In the genomic region with DNA sequence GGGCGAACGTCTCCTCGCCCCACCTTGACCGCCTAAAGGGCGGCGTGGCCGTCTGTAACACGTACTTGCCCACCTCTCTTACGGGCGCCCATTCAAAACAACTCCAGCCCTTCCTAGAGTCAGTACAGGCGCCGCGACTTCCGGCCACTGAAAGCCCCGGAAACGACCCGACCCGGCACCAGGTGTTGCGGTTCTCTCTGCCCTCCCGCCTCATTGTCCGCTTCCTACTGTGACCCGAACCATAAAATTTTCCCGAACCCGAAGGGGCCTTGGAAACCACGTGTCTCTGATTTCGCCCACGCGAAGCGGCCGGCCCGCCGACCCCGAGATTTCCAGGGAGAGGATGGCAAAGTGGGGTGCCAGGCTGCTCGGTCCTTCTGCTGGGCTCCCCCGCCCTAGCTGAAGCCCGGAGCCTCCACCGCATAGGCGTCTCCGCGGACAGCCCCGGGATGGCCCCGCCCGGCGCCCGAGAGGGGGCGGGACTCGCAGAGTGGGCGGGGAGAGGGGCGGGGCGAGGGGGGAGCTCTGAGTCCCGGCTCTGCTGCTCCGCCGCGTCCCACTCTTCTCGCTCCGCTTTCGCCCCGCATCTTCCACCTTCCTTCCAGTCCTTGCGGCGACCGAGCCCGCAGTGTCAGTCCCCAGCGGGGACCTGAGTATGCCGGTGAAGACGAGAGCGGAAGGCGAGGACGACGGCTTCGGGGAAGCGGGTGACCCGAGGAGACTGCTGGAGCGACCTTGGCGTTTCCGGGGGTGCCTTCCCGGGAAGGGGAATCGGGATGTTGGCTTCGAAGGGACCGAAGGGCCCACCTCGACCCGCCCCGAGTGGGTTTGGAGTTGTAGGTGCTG, we compare ENCODE assay signal across 8 cellular contexts. TPM values are rescaled to one million over a fixed set of nuclear protein-coding genes. Genes with fewer than 3 reads are reported as not detected.
DNase-seq lines count a peak whose midpoint lies in the region; ATAC-seq and TF ChIP-seq lines count a peak whose summit lies in the region.

No MANE protein-coding gene starts in this region.

- no peaks in the 10 kb centered on the region for H3K36me3 Mint-ChIP-seq in activated naive CD4-positive, alpha-beta T cell treated with anti-CD3 and anti-CD28 coated beads, Interleukin-2, amount 50 U/mL, for 24 hours

- H3K9me3 Mint-ChIP-seq in activated naive CD4-positive, alpha-beta T cell treated with anti-CD3 and anti-CD28 coated beads, Interleukin-2, amount 50 U/mL, for 24 hours = no peaks in the 10 kb centered on the region

- TF ChIP-seq CTCF in NB4 (IDR thresholded peaks at IDR 0.05; ENCODE audit: low read depth, low read length) (no peak), omental fat pad (IDR thresholded peaks at IDR 0.05) (no peak)

- TF ChIP-seq POLR2A in NB4 (IDR thresholded peaks at IDR 0.05; ENCODE audit: extremely low read depth, insufficient read length) = no peak

- ATAC-seq in HG02571 (IDR thresholded peaks at IDR 0.05; ENCODE audit: unreplicated experiment) (peak; percentile 56), omental fat pad (ENCODE audit: low FRiP score) (peak; percentile 86)

- H3K4me3 ChIP-seq in NB4 (ENCODE audit: low read depth, low read length) (peak overlapping the region; percentile 92), SK-N-MC (peak overlapping the region; percentile 98)

- DNase-seq in GM04504 (ENCODE audit: low read depth) (peak; percentile 81), NB4 (ENCODE audit: low read depth) (peak; percentile 91), SK-N-MC (ENCODE audit: low read depth, low spot score) (peak; percentile 60), glomerular visceral epithelial cell (ENCODE audit: extremely low spot score) (peak; percentile 90), omental fat pad (ENCODE audit: low spot score) (peak; percentile 54)

- peak overlapping the region; percentile 99 for H3K4me3 Mint-ChIP-seq in activated naive CD4-positive, alpha-beta T cell treated with anti-CD3 and anti-CD28 coated beads, Interleukin-2, amount 50 U/mL, for 24 hours

- peaks cover 10% of the 10 kb centered on the region; the same call in 1 of the 2 replicates for H3K36me3 ChIP-seq in SK-N-MC (ENCODE audit: insufficient read depth, low read length)

- H3K27ac ChIP-seq in SK-N-MC (peak overlapping the region; percentile 92), temporal lobe (ENCODE audit: low read depth, low read length) (peak overlapping the region; percentile 90)

- H3K9me3 ChIP-seq in SK-N-MC (ENCODE audit: low read depth, low read length) = no peaks in the 10 kb centered on the region

- peak overlapping the region; percentile 86 for H3K9ac ChIP-seq in SK-N-MC (ENCODE audit: insufficient read length)

- H3K27ac Mint-ChIP-seq in activated naive CD4-positive, alpha-beta T cell treated with anti-CD3 and anti-CD28 coated beads, Interleukin-2, amount 50 U/mL, for 24 hours = peak overlapping the region; percentile 100

- peaks cover 31% of the 10 kb centered on the region for H3K4me1 Mint-ChIP-seq in activated naive CD4-positive, alpha-beta T cell treated with anti-CD3 and anti-CD28 coated beads, Interleukin-2, amount 50 U/mL, for 24 hours

- peaks cover 1% of the 10 kb centered on the region for H3K27me3 Mint-ChIP-seq in activated naive CD4-positive, alpha-beta T cell treated with anti-CD3 and anti-CD28 coated beads, Interleukin-2, amount 50 U/mL, for 24 hours

RNA-seq across cellular contexts. Expression of gene PTGES2, which starts 0.7 kb away (rescaled TPM):
- 10 to 100 TPM; 34.6 to 59.4 (median 53.0) TPM for total RNA-seq in omental fat pad
- 40.1 TPM for total RNA-seq in temporal lobe

RNA-seq across cellular contexts. Expression of gene LCN2, which starts 21.0 kb away (rescaled TPM):
- total RNA-seq in omental fat pad = 1 to 10 TPM in 2 of 4 donors, not detected in 2; 1.7 TPM
- 0.25 TPM for total RNA-seq in temporal lobe

RNA-seq across cellular contexts. Expression of gene BBLN, which starts 31.9 kb away (rescaled TPM):
- total RNA-seq in omental fat pad = 100 to 1,000 TPM; 117 to 174 (median 138) TPM
- 44.7 TPM for total RNA-seq in temporal lobe

Comparison
In these comparisons a context has a peak if more than half of its experiments do, and no peak if none do; other contexts are left out.
1. Peak in every context shown above with its lines: DNase-seq, ATAC-seq, H3K4me3 ChIP-seq and H3K27ac ChIP-seq.